In the genomic region with DNA sequence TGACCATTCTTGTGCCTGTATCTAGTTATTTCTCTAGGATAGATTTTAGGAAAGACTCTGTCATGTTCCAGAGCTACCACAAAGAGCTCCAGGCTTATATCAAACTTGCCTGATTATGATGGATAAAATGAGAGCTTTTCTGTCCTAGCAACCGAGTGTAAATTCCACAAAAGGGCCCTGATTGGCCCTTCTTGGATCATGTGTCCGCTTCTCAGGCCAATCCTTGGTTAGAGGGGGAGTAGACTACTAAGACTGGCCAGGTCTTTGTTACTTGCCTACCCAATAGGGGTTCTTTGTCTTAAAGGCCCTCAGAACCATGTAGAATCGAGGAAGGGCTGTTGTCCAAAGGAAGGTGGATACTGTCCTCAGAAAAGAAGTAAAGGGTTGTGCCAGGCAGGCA, we compare ENCODE assay signal across 9 cellular contexts. TPM values are rescaled to one million over a fixed set of nuclear protein-coding genes. Genes with fewer than 3 reads are reported as not detected.
DNase-seq lines count a peak whose midpoint lies in the region; ATAC-seq and TF ChIP-seq lines count a peak whose summit lies in the region.
"Had no signal": no experiment of that assay in that cellular context is flagged by ENCODE, and none has a peak within 500 bp of the region (broad histone marks: within the 10 kb centered on the region; RNA-seq: fewer than 3 reads in every experiment).

No MANE protein-coding gene starts in this region.

- BruUV-seq in MCF 10A (replicated peaks; lab: Mats Ljungman, UMichigan), result no TSS peak

- peak overlapping the region; percentile 54 for H3K27ac Mint-ChIP-seq in MCF 10A (ENCODE audit: low read depth, unreplicated experiment)

- no peak overlapping the region for H3K4me3 Mint-ChIP-seq in MCF 10A (ENCODE audit: unreplicated experiment)

- CTCF ChIA-PET in MCF 10A (lab: Yijun Ruan, JAX), result interaction anchor here (0.6 to 2.2 kb wide), 2 partner anchors 40 to 55 kb away, joined by 3 to 7 read pairs; no protein-coding TSS in a partner anchor

- peak; percentile 58 for DNase-seq in MCF 10A (ENCODE audit: unreplicated experiment)
- DNase-seq in breast epithelium (ENCODE audit: low spot score in 2 of 2), result no peak
- DNase-seq in OCI-M1 (lab: John Stamatoyannopoulos, UW), result peak; percentile 38
- DNase-seq in erythroblast (lab: John Stamatoyannopoulos, UW), result peak; percentile 38 to 65
- no peak for DNase-seq in spleen
- DNase-seq in NK-92 treated with Interleukin-12 subunit alpha and Interleukin-12 subunit beta, amount 100 ng/mL, for 24 hours (lab: John Stamatoyannopoulos, UW), result no peak
- no peak for DNase-seq in left colon

- intact Hi-C loops in MCF 10A (cut with micrococcal nuclease), result no loop called here
- intact Hi-C loops in breast epithelium (cut with DNase I; ENCODE audit: low total_unique reads), result no loop called here
- intact Hi-C loops in spleen (cut with DNase I; ENCODE audit: low total_unique reads), result no loop called here
- intact Hi-C loops in left colon (cut with DNase I, micrococcal nuclease), result no loop called here

- 74 to 89% (median 84%) methylated on average over 3 of the region's 3 CpGs for WGBS in spleen, 5 donors

- peaks cover 18% of the 10 kb centered on the region for H3K4me1 Mint-ChIP-seq in MCF 10A (ENCODE audit: insufficient read depth, unreplicated experiment)

- no peak for ATAC-seq in left colon
- ATAC-seq in GM21360 (IDR thresholded peaks at IDR 0.05; ENCODE audit: unreplicated experiment), result no peak

- TF ChIP-seq POLR2A in breast epithelium (IDR thresholded peaks at IDR 0.05), result no peak
- peak; percentile 29 for TF ChIP-seq POLR2A in erythroblast (IDR thresholded peaks at IDR 0.05; ENCODE audit: low read length)
- TF ChIP-seq POLR2A in spleen (IDR thresholded peaks at IDR 0.05), result no peak

- H3K27ac ChIP-seq in breast epithelium, result no peak overlapping the region
- peak overlapping the region in 6 of 8 donors; percentile 1 to 94 (median 28) for H3K27ac ChIP-seq in spleen

- no peaks in the 10 kb centered on the region for H3K4me1 ChIP-seq in breast epithelium
- peaks cover 3 to 86% (median 42%) of the 10 kb centered on the region in 6 donors for H3K4me1 ChIP-seq in spleen

- H3K36me3 Mint-ChIP-seq in MCF 10A (ENCODE audit: insufficient read depth, unreplicated experiment), result peaks cover 54% of the 10 kb centered on the region

- no peaks in the 10 kb centered on the region for H3K27me3 Mint-ChIP-seq in MCF 10A (ENCODE audit: insufficient read depth, unreplicated experiment)

- POLR2A ChIA-PET in MCF 10A (lab: Yijun Ruan, JAX), result no interaction called here

- no peak for TF ChIP-seq CTCF in MCF 10A (IDR thresholded peaks at IDR 0.05; ENCODE audit: unreplicated experiment)
- no peak for TF ChIP-seq CTCF in breast epithelium (IDR thresholded peaks at IDR 0.05)
- TF ChIP-seq CTCF in spleen (IDR thresholded peaks at IDR 0.05 in 8 of 11, conservative IDR thresholded peaks at IDR 0.05 in 3 of 11), result no peak

- H3K4me3 ChIP-seq in breast epithelium (no peak overlapping the region), spleen (peak overlapping the region in 1 of 8 donors; percentile 33)

- no peaks in the 10 kb centered on the region for H3K9me3 Mint-ChIP-seq in MCF 10A (ENCODE audit: unreplicated experiment)

- no peaks in the 10 kb centered on the region for H3K27me3 ChIP-seq in breast epithelium
- H3K27me3 ChIP-seq in spleen (replicated peaks in 1 of 7), result no peaks in the 10 kb centered on the region

- no peaks in the 10 kb centered on the region for H3K9me3 ChIP-seq in breast epithelium
- no peaks in the 10 kb centered on the region for H3K9me3 ChIP-seq in spleen

- H3K36me3 ChIP-seq in breast epithelium (no peaks in the 10 kb centered on the region), spleen (peaks cover under 1 to 48% (median 40%) of the 10 kb centered on the region in 6 donors)

RNA-seq across cellular contexts. Expression of a gene that starts 2.4 kb away (rescaled TPM):
- 27.6 and 34.7 TPM in 2 replicates for total RNA-seq in MCF 10A (2022)
- total RNA-seq in breast epithelium, result 10 to 100 TPM in 2 of 3 donors, 1 to 10 TPM in 1; 6.2 to 20.6 (median 20.5) TPM
- total RNA-seq in spleen, result 10 to 100 TPM; 19.5 to 34.8 (median 27.0) TPM
- polyA plus RNA-seq in spleen, result 10 to 100 TPM in 2 of 3 donors, 1 to 10 TPM in 1; 8.4 to 18.5 (median 13.1) TPM
- total RNA-seq in left colon, result 10 to 100 TPM in 1 of 2 donors, 1 to 10 TPM in 1; 8.5 to 10.6 TPM

RNA-seq across cellular contexts. Expression of a gene that starts 19.6 kb away (rescaled TPM):
- total RNA-seq in MCF 10A (2022) (2.4 and 2.8 TPM in 2 replicates), breast epithelium (1 to 10 TPM; 2.9 to 8.8 (median 6.6) TPM), spleen (10 to 100 TPM; 24.7 to 55.7 (median 28.3) TPM), left colon (1 to 10 TPM in 1 of 2 donors, under 1 TPM in 1; 0.46 to 2.3 TPM)
- 1 to 10 TPM; 1.3 to 2.7 (median 1.5) TPM for polyA plus RNA-seq in spleen
- total RNA-seq: activated CD8-positive, alpha-beta memory T cell treated with anti-CD3 and anti-CD28 coated beads for 36 hours had no signal

RNA-seq across cellular contexts. Expression of a gene that starts 41.9 kb away (rescaled TPM):
- total RNA-seq in MCF 10A (2022), result 1.9 and 4.7 TPM in 2 replicates
- 10 to 100 TPM in 2 of 3 donors, 1 to 10 TPM in 1; 7.5 to 20.0 (median 10.8) TPM for total RNA-seq in breast epithelium
- total RNA-seq in spleen, result 100 to 1,000 TPM in 1 of 7 donors, 10 to 100 TPM in 6; 33.1 to 124 (median 64.0) TPM
- 1 to 10 TPM; 4.0 to 9.4 (median 4.6) TPM for polyA plus RNA-seq in spleen
- 1 to 10 TPM; 5.0 to 8.8 TPM for total RNA-seq in left colon

Comparison
In these comparisons a context has a peak if more than half of its experiments do, and no peak if none do; other contexts are left out.
1. DNase-seq: peak in MCF 10A (single experiment), OCI-M1 (single experiment) and erythroblast (2 of 2); none in breast epithelium (0 of 2), spleen (single experiment), NK-92 treated with Interleukin-12 subunit alpha and Interleukin-12 subunit beta, amount 100 ng/mL, for 24 hours (single experiment) and left colon (0 of 2).
2. H3K27ac ChIP-seq: peak in spleen (6 of 8); none in breast epithelium (0 of 2).